In the genomic region with DNA sequence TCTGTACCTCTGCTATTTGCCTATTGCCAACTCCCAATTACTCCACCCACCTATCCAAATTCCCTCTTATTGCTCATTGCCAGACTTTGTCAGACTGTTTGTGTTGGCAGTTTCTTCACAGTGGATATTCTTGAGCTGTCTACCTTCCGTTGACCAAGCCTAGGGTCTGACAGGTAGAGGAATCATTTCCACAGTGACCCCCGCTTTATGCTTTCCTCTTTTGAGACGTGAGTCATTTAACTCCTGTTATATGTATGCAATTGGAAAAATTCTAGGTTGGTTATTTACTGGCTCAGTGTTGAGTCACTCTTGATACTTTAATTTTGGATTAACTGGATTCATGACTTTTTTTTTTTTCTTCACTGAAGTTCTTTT, we compare ENCODE assay signal across 18 cellular contexts.
DNase-seq lines count a peak whose midpoint lies in the region; ATAC-seq, FAIRE-seq and TF ChIP-seq lines count a peak whose summit lies in the region.
"Had no signal": no experiment of that assay in that cellular context is flagged by ENCODE, and none has a peak within 500 bp of the region (broad histone marks: within the 10 kb centered on the region; RNA-seq: fewer than 3 reads in every experiment).

No MANE protein-coding gene starts in this region.

- no peak overlapping the region for H3K4me3 ChIP-seq in epithelial cell of proximal tubule (ENCODE audit: low read depth, low read length)
- no peak overlapping the region for H3K4me3 ChIP-seq in osteoblast (ENCODE audit: insufficient read depth, low read length)
- H3K4me3 ChIP-seq in body of pancreas = no peak overlapping the region
- H3K4me3 ChIP-seq in BE2C (ENCODE audit: low read depth, low read length) = no peak overlapping the region
- H3K4me3 ChIP-seq: PC-9, vagina had no signal

- DNase-seq in EL = peak; percentile 43
- DNase-seq in RCC 7860 (ENCODE audit: low spot score) = peak; percentile 87
- peak; percentile 39 for DNase-seq in epithelial cell of proximal tubule (ENCODE audit: low read depth)
- DNase-seq in osteoblast (ENCODE audit: insufficient read length, low spot score, missing footprints) = peak; percentile 78
- no peak for DNase-seq in body of pancreas
- no peak for DNase-seq in NCI-H2171 treated with DMSO at 0.1 percent for 48 hours (lab: John Stamatoyannopoulos, UW)
- DNase-seq in NCI-H1436 (lab: John Stamatoyannopoulos, UW) = no peak
- no peak for DNase-seq in BE2C
- DNase-seq: activated CD8-positive, alpha-beta memory T cell treated with anti-CD3 and anti-CD28 coated beads for 24 hours; activated gamma-delta T cell; DND-41; effector memory CD4-positive, alpha-beta T cell; NCI-H510A; PC-9; stimulated activated naive B cell treated with anti-CD40 and anti-IgM and Interleukin-4, amounts not matched to agents 10 μg/mL and 1 μg/mL and 100 μg/mL, for 72 hours; SW 1271 had no signal

- no peak for TF ChIP-seq POLR2A in body of pancreas (IDR thresholded peaks at IDR 0.05)

- peak overlapping the region; percentile 30 for H3K4me2 ChIP-seq in osteoblast (ENCODE audit: insufficient read depth, low read length)
- H3K4me2 ChIP-seq: PC-9 had no signal

- no peaks in the 10 kb centered on the region for H4K20me1 ChIP-seq in osteoblast (ENCODE audit: insufficient read depth, low read length)

- ATAC-seq in body of pancreas = no peak
- ATAC-seq: stimulated activated naive B cell treated with anti-CD40 and anti-IgM and Interleukin-4, amounts not matched to agents 10 μg/mL and 1 μg/mL and 100 μg/mL, for 72 hours had no signal

- no peaks in the 10 kb centered on the region for H3K9me3 ChIP-seq in osteoblast (ENCODE audit: low read depth, low read length)
- no peaks in the 10 kb centered on the region for H3K9me3 ChIP-seq in body of pancreas
- H3K9me3 ChIP-seq in BE2C = no peaks in the 10 kb centered on the region
- H3K9me3 ChIP-seq: vagina had no signal

- H3K4me1 ChIP-seq in osteoblast (ENCODE audit: insufficient read depth, low read length) = peaks cover 25% of the 10 kb centered on the region
- no peaks in the 10 kb centered on the region for H3K4me1 ChIP-seq in body of pancreas
- peaks cover 3% of the 10 kb centered on the region; the same call in 1 of the 2 replicates for H3K4me1 ChIP-seq in BE2C
- H3K4me1 ChIP-seq: vagina had no signal

- no peaks in the 10 kb centered on the region for H3K27me3 ChIP-seq in osteoblast (ENCODE audit: insufficient read depth, low read length)
- no peaks in the 10 kb centered on the region for H3K27me3 ChIP-seq in body of pancreas
- no peaks in the 10 kb centered on the region; the same call in 1 of the 2 replicates for H3K27me3 ChIP-seq in BE2C
- H3K27me3 ChIP-seq: vagina had no signal

- FAIRE-seq in RCC 7860 (lab: Jason Lieb, UNC) = peak; percentile 84

- H3K27ac ChIP-seq in osteoblast (ENCODE audit: low read depth, low read length) (peak overlapping the region; percentile 61), body of pancreas (no peak overlapping the region)
- H3K27ac ChIP-seq: PC-9, vagina, VCaP had no signal

- intact Hi-C loops in body of pancreas (cut with DNase I) = no loop called here

- no peaks in the 10 kb centered on the region for H3K79me2 ChIP-seq in osteoblast (ENCODE audit: insufficient read depth, low read length)

- WGBS in body of pancreas, 2 donors = 91 to 92% methylated on average over 3 of the region's 3 CpGs

- H3K36me3 ChIP-seq in osteoblast (ENCODE audit: insufficient read depth, low read length) = no peaks in the 10 kb centered on the region
- no peaks in the 10 kb centered on the region for H3K36me3 ChIP-seq in body of pancreas (replicated peaks in 1 of 2; ENCODE audit: insufficient read depth in 1 of 2, low read depth in 2 of 2)
- H3K36me3 ChIP-seq in BE2C = no peaks in the 10 kb centered on the region
- H3K36me3 ChIP-seq: vagina had no signal

- H2AFZ ChIP-seq in osteoblast (ENCODE audit: low read length) = peak overlapping the region; percentile 17
- H2AFZ ChIP-seq: PC-9 had no signal

- TF ChIP-seq CTCF in epithelial cell of proximal tubule (conservative IDR thresholded peaks at IDR 0.05; ENCODE audit: low read depth, low read length) (no peak), osteoblast (IDR thresholded peaks at IDR 0.05; ENCODE audit: extremely low read depth, low read depth, low read length) (no peak), body of pancreas (IDR thresholded peaks at IDR 0.05) (no peak), BE2C (IDR thresholded peaks at IDR 0.05; ENCODE audit: low read depth, low read length) (no peak)

Comparison
In these comparisons a context has a peak if more than half of its experiments do, and no peak if none do; other contexts are left out.
1. DNase-seq: peak in EL (single experiment), RCC 7860 (single experiment), epithelial cell of proximal tubule (single experiment) and osteoblast (single experiment); none in body of pancreas (0 of 4), NCI-H2171 treated with DMSO at 0.1 percent for 48 hours (single experiment), NCI-H1436 (single experiment) and BE2C (single experiment).